In the genomic region with DNA sequence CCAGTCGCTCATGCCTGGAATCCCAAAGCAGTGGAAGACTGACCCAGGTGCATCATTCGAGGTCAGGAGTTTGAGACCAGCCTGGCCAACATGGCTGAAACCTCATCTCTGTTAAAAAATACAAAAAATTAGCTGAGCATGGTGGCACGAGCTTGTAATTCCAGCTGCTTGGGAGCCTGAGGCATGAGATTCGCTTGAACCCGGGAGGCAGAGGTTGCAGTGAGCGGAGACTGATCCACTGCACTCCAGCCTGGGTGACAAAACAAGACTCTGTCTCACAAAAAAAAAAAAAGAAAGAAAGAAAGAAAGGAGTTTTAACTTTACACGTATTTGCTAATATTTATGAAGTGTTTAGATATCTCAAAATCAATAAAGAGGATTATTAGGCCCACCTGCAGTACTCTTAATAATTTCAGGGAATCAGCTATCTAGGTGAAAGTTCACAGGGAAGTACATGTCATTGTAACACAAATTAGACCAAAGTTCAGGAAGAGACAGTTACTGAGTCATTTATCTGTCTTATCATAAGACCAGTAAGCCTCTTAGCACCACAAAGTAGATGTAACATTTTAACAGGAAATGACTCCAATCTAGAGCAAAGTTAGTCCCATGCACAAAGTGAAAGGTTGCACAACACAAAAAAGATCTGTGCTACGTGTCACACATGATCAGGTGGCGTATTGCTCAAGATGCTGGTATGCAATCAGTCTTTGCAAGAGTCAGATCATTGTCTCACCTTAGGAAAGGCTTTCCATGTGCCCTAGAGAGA, we compare ENCODE assay signal across 8 cellular contexts. TPM values are rescaled to one million over a fixed set of nuclear protein-coding genes. Genes with fewer than 3 reads are reported as not detected.
DNase-seq lines count a peak whose midpoint lies in the region; ATAC-seq and TF ChIP-seq lines count a peak whose summit lies in the region.

No MANE protein-coding gene starts in this region.

- H3K4me3 Mint-ChIP-seq in CD14-positive monocyte: peak overlapping the region; percentile 23 to 54
- H3K4me3 Mint-ChIP-seq in nephron: no peak overlapping the region

- H3K4me3 ChIP-seq in HL-60 (replicated peaks; ENCODE audit: insufficient read depth, low read length) (no peak overlapping the region), MM.1S (ENCODE audit: low read length) (no peak overlapping the region)
- H3K4me3 ChIP-seq in effector memory CD4-positive, alpha-beta T cell (ENCODE audit: insufficient read depth, low read depth, low read length, poor library complexity, severe bottlenecking): no peak overlapping the region

- no peak overlapping the region for H3K9ac ChIP-seq in MM.1S (ENCODE audit: low read length)

- H3K4me2 ChIP-seq in MM.1S (ENCODE audit: low read depth, low read length): no peak overlapping the region

- no peaks in the 10 kb centered on the region for H3K27me3 ChIP-seq in HL-60 (ENCODE audit: insufficient read depth, poor library complexity, severe bottlenecking)
- H3K27me3 ChIP-seq in effector memory CD4-positive, alpha-beta T cell (replicated peaks; ENCODE audit: control insufficient read depth, insufficient read depth, low read length, poor library complexity, severe bottlenecking): no peaks in the 10 kb centered on the region
- no peaks in the 10 kb centered on the region for H3K27me3 ChIP-seq in MM.1S (replicated peaks; ENCODE audit: insufficient read depth, low read length)

- H3K9me3 Mint-ChIP-seq in CD14-positive monocyte (peaks cover 0 to 8% (median 0%) of the 10 kb centered on the region in 7 donors), nephron (no peaks in the 10 kb centered on the region)

- no peaks in the 10 kb centered on the region for H3K9me3 ChIP-seq in effector memory CD4-positive, alpha-beta T cell (ENCODE audit: control insufficient read depth, low read length)
- H3K9me3 ChIP-seq in MM.1S (replicated peaks; ENCODE audit: insufficient read depth, low read length): no peaks in the 10 kb centered on the region

- intact Hi-C loops in CD14-positive monocyte (cut with micrococcal nuclease): loop anchor here in 1 of 2 donors (5.0 kb wide), 1 partner anchor 34 kb away; the partner anchor contains the start of gene PLIN2

- DNase-seq in CD14-positive monocyte (ENCODE audit: low spot score) (peak; percentile 93), HL-60 (ENCODE audit: low read depth in 1 of 2, low spot score in 1 of 2) (peak; percentile 89 to 96), UCSD-AML1 (lab: John Stamatoyannopoulos, UW; ENCODE audit: unreplicated experiment) (peak; percentile 19), MM.1S (no peak), NCI-H2196 treated with DMSO at 0.1 percent for 48 hours (lab: John Stamatoyannopoulos, UW; ENCODE audit: unreplicated experiment) (no peak)
- DNase-seq in effector memory CD4-positive, alpha-beta T cell: peak; percentile 10 to 21 (median 18)

- H4K20me1 ChIP-seq in MM.1S (ENCODE audit: insufficient read depth, low read length): no peaks in the 10 kb centered on the region

- no peaks in the 10 kb centered on the region for H3K36me3 Mint-ChIP-seq in CD14-positive monocyte
- no peaks in the 10 kb centered on the region for H3K36me3 Mint-ChIP-seq in nephron (ENCODE audit: low read depth)

- no peaks in the 10 kb centered on the region for H3K36me3 ChIP-seq in effector memory CD4-positive, alpha-beta T cell (ENCODE audit: control insufficient read depth, insufficient read depth, low read length)
- H3K36me3 ChIP-seq in MM.1S (replicated peaks; ENCODE audit: insufficient read depth, low read length): no peaks in the 10 kb centered on the region

- peak overlapping the region; percentile 71 for H3K27ac ChIP-seq in HL-60 (replicated peaks)
- peak overlapping the region; percentile 41 for H3K27ac ChIP-seq in effector memory CD4-positive, alpha-beta T cell (ENCODE audit: insufficient read depth, low read length, poor library complexity, severe bottlenecking)
- H3K27ac ChIP-seq in MM.1S (ENCODE audit: low read length): no peak overlapping the region

- ATAC-seq in GM19452 (IDR thresholded peaks at IDR 0.05; ENCODE audit: unreplicated experiment): peak; percentile 98

- H3K9me2 ChIP-seq in MM.1S (replicated peaks; ENCODE audit: insufficient read depth, low read length): no peaks in the 10 kb centered on the region

- no peak overlapping the region for H2AFZ ChIP-seq in MM.1S (ENCODE audit: low read length)

- H3K27ac Mint-ChIP-seq in CD14-positive monocyte: peak overlapping the region; percentile 94 to 100 (median 99)
- H3K27ac Mint-ChIP-seq in nephron: peak overlapping the region; percentile 26 to 90 (median 45)

- H3K4me1 Mint-ChIP-seq in CD14-positive monocyte (peaks cover 45% of the 10 kb centered on the region), nephron (no peaks in the 10 kb centered on the region)

- no peaks in the 10 kb centered on the region for H3F3A ChIP-seq in MM.1S (ENCODE audit: insufficient read depth, low read length)

- no peaks in the 10 kb centered on the region for H3K79me2 ChIP-seq in MM.1S (ENCODE audit: low read length)

- peaks cover 11% of the 10 kb centered on the region for H3K4me1 ChIP-seq in effector memory CD4-positive, alpha-beta T cell (ENCODE audit: control insufficient read depth, insufficient read depth, low read length, poor library complexity, severe bottlenecking)
- no peaks in the 10 kb centered on the region for H3K4me1 ChIP-seq in MM.1S (ENCODE audit: low read length)

- peaks cover 0 to 7% (median 0%) of the 10 kb centered on the region in 3 donors for H3K27me3 Mint-ChIP-seq in CD14-positive monocyte (ENCODE audit: low read depth in 3 of 3)
- no peaks in the 10 kb centered on the region for H3K27me3 Mint-ChIP-seq in nephron (ENCODE audit: low read depth)

- TF ChIP-seq CTCF in CD14-positive monocyte (IDR thresholded peaks at IDR 0.05) (no peak), HL-60 (IDR thresholded peaks at IDR 0.05; ENCODE audit: insufficient read depth, low read length) (no peak), nephron (IDR thresholded peaks at IDR 0.05; ENCODE audit: unreplicated experiment in 3 of 3) (no peak), MM.1S (IDR thresholded peaks at IDR 0.05; ENCODE audit: low read length) (no peak)

RNA-seq across cellular contexts. Expression of gene PLIN2, which starts 34.1 kb away (rescaled TPM):
- 10 to 100 TPM; 72.1 to 72.5 TPM for polyA plus RNA-seq in CD14-positive monocyte

RNA-seq across cellular contexts. Expression of gene HAUS6, which starts 58.7 kb away (rescaled TPM):
- polyA plus RNA-seq in CD14-positive monocyte: 1 to 10 TPM; 1.3 to 2.3 TPM

Comparison
In these comparisons a context has a peak if more than half of its experiments do, and no peak if none do; other contexts are left out.
1. DNase-seq: peak in CD14-positive monocyte (single experiment), HL-60 (2 of 2), UCSD-AML1 (single experiment) and effector memory CD4-positive, alpha-beta T cell (3 of 3); none in MM.1S (single experiment) and NCI-H2196 treated with DMSO at 0.1 percent for 48 hours (single experiment).
2. H3K4me3 Mint-ChIP-seq: peak in CD14-positive monocyte (2 of 2); none in nephron (0 of 3).